1 cellular context compared by ENCODE assay signal in the genomic region with DNA sequence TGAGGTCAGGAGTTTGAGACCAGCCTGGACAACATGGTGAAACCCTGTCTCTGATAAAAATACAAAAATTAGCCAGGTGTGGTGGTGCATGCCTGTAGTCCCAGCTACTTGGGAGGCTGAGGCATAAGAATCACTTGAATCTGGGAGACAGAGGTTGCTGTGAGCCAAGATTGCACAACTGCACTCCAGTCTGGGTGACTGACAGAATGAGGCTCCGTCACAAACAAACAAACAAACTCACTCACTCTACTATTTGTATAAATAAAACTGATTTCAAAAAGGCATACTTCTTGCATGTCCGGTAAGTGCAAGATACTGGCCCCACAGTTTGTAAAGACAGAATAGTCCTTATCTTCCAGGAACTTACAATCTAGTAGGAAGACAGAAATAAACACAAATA. TPM values are rescaled to one million over a fixed set of nuclear protein-coding genes. Genes with fewer than 3 reads are reported as not detected.
"Had no signal": no experiment of that assay in that cellular context is flagged by ENCODE, and none has a peak within 500 bp of the region (broad histone marks: within the 10 kb centered on the region; RNA-seq: fewer than 3 reads in every experiment).

No MANE protein-coding gene starts in this region.

RNA-seq across cellular contexts. Expression of a gene that starts 49.6 kb away (rescaled TPM):
- total RNA-seq: H9 had no signal
